In genomic region chr1:13435456-13435855, GRCh38 we compare ENCODE assay signal across 21 cellular contexts. TPM values are rescaled to one million over a fixed set of nuclear protein-coding genes. Genes with fewer than 3 reads are reported as not detected.
A peak's percentile ranks its signal among the peaks of the same experiment; 100 is the strongest.
DNase-seq lines count a peak whose midpoint lies in the region; ATAC-seq and TF ChIP-seq lines count a peak whose summit lies in the region.
"Had no signal": no experiment of that assay in that cellular context is flagged by ENCODE, and none has a peak within 500 bp of the region (broad histone marks: within the 10 kb centered on the region; RNA-seq: fewer than 3 reads in every experiment).

No MANE protein-coding gene starts in this region.

- no peaks in the 10 kb centered on the region for H3K27me3 ChIP-seq in right atrium auricular region
- H3K27me3 ChIP-seq in psoas muscle (ENCODE audit: insufficient read depth in 3 of 3, low read length in 2 of 3), result no peaks in the 10 kb centered on the region
- H3K27me3 ChIP-seq in esophagus squamous epithelium, result peaks cover 0 to 21% (median 0%) of the 10 kb centered on the region in 4 donors
- H3K27me3 ChIP-seq: BLaER1 had no signal

- H3K27ac ChIP-seq in right atrium auricular region (no peak overlapping the region), psoas muscle (no peak overlapping the region), esophagus squamous epithelium (no peak overlapping the region)
- H3K27ac ChIP-seq: BLaER1 had no signal

- TF ChIP-seq POLR2A in esophagus squamous epithelium (IDR thresholded peaks at IDR 0.05), result no peak

- no peak overlapping the region for H3K4me3 ChIP-seq in right atrium auricular region
- H3K4me3 ChIP-seq in psoas muscle, result no peak overlapping the region
- no peak overlapping the region for H3K4me3 ChIP-seq in esophagus squamous epithelium
- H3K4me3 ChIP-seq: BLaER1, GM12878 had no signal

- H3K9me3 ChIP-seq in right atrium auricular region (no peaks in the 10 kb centered on the region), psoas muscle (no peaks in the 10 kb centered on the region), esophagus squamous epithelium (no peaks in the 10 kb centered on the region)

- H3K4me1 ChIP-seq in right atrium auricular region (no peaks in the 10 kb centered on the region), psoas muscle (peaks cover 5% of the 10 kb centered on the region), esophagus squamous epithelium (no peaks in the 10 kb centered on the region)

- intact Hi-C loops in Right ventricle myocardium superior (cut with DNase I), result no loop called here
- intact Hi-C loops in psoas muscle (cut with DNase I), result no loop called here
- intact Hi-C loops in esophagus squamous epithelium (cut with DNase I), result no loop called here

- ATAC-seq in Right ventricle myocardium superior (ENCODE audit: poor library complexity), result peak; percentile 49
- peak in 3 of 4 donors; percentile 76 to 83 (median 81) for ATAC-seq in psoas muscle
- ATAC-seq in HG03196 (IDR thresholded peaks at IDR 0.05; ENCODE audit: unreplicated experiment), result no peak
- no peak for ATAC-seq in HG03460 (IDR thresholded peaks at IDR 0.05; ENCODE audit: unreplicated experiment)
- ATAC-seq: GM12878, HCT116 had no signal

- H3K36me3 ChIP-seq in right atrium auricular region (no peaks in the 10 kb centered on the region), psoas muscle (ENCODE audit: insufficient read depth in 1 of 2, low read depth in 1 of 2) (no peaks in the 10 kb centered on the region), esophagus squamous epithelium (no peaks in the 10 kb centered on the region)

- 32 to 51% (median 44%) methylated on average over 3 of the region's 3 CpGs for WGBS in psoas muscle, 3 donors
- WGBS in esophagus squamous epithelium, 2 donors, result 37 to 53% methylated on average over 3 of the region's 3 CpGs

- TF ChIP-seq CTCF in right atrium auricular region (IDR thresholded peaks at IDR 0.05), result no peak
- TF ChIP-seq CTCF in psoas muscle (IDR thresholded peaks at IDR 0.05), result no peak
- no peak for TF ChIP-seq CTCF in esophagus squamous epithelium (IDR thresholded peaks at IDR 0.05)

- DNase-seq in Right ventricle myocardium superior (no peak), right atrium auricular region (ENCODE audit: low spot score) (no peak), NCI-H2171 treated with DMSO at 0.1 percent for 48 hours (lab: John Stamatoyannopoulos, UW) (peak; percentile 50), psoas muscle (no peak), esophagus squamous epithelium (lab: John Stamatoyannopoulos, UW) (no peak)
- DNase-seq: 8988T; CD4-positive, alpha-beta memory T cell; DMS53; DND-41; EL; GOT3; H7 had no signal

RNA-seq across cellular contexts. Expression of gene PRAMEF20, which starts 25.2 kb away (rescaled TPM):
- total RNA-seq in Right ventricle myocardium superior (not detected), right atrium auricular region (not detected), psoas muscle (not detected), esophagus squamous epithelium (not detected)
- not detected for polyA plus RNA-seq in psoas muscle
- total RNA-seq: A673; CD4-positive, alpha-beta memory T cell; G401; GM12878; H7 had no signal
- polyA plus RNA-seq: AG04450; CD14-positive monocyte; CD4-positive, alpha-beta memory T cell; GM12878 had no signal

RNA-seq across cellular contexts. Expression of gene PRAMEF17, which starts 46.0 kb away (rescaled TPM):
- total RNA-seq in Right ventricle myocardium superior (not detected), right atrium auricular region (not detected), psoas muscle (not detected), esophagus squamous epithelium (not detected)
- not detected for polyA plus RNA-seq in psoas muscle
- total RNA-seq: A673; CD4-positive, alpha-beta memory T cell; G401; GM12878; H7 had no signal
- polyA plus RNA-seq: AG04450; CD14-positive monocyte; CD4-positive, alpha-beta memory T cell; GM12878 had no signal

Comparison
In these comparisons a context has a peak if more than half of its experiments do, and no peak if none do; other contexts are left out.
1. ATAC-seq: peak in Right ventricle myocardium superior (single experiment) and psoas muscle (3 of 4); none in HG03196 (single experiment) and HG03460 (single experiment).